In the genomic region with DNA sequence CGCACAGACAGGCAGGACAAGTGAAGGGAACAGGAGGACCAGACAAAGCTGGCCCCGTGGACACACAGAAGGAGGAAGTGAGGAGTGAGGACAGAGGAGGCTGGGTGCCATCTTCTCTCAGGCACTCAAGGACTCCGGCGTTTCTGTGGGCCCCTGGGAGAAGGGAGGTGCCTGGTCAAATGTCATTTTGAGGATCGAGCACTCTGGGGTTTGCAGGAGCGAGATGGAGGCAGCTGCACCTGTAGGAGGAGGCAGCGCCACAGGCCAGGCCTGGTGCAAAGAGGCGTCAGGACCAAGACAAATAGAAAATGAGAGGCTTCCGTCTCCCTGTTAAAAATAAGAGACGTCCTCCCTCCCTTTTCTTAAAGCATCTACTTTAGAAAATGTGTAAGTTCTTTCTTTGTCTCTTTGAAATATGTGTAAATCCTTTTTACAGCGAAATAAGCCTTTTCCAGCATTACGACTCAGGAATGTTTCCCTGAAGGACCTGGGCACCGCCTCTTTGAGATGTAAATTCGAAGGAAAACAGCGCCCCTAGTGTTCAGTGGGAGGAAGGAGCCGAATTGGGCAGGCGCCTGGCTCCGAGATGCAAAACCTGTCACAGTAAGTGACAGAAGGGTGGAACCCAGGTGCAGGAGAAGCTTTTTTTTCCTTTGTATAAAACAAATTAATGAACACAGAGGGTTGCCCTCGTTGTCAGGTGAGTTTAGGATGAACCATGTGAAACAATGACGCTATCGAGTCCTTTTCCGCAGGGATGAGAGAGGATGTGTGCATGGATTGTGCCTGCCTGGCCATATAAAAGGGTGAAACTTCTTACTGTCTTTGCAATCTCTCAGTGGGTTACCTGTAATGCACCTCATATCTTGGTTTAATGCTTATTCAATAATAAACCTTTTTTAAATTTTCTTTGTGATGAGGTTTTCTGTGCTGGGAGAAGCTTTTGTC, we compare ENCODE assay signal across 8 cellular contexts. TPM values are rescaled to one million over a fixed set of nuclear protein-coding genes. Genes with fewer than 3 reads are reported as not detected.
DNase-seq lines count a peak whose midpoint lies in the region; TF ChIP-seq lines count a peak whose summit lies in the region.

No MANE protein-coding gene starts in this region.

- H3K27me3 ChIP-seq in GM23248 (replicated peaks; ENCODE audit: insufficient read depth): no peaks in the 10 kb centered on the region; the same call in 1 of the 2 replicates
- no peaks in the 10 kb centered on the region for H3K27me3 ChIP-seq in colonic mucosa

- H3K4me2 ChIP-seq in GM23248 (ENCODE audit: unreplicated experiment) (no peak overlapping the region), OCI-LY7 (ENCODE audit: low read length) (no peak overlapping the region)

- in situ Hi-C loops in GM23248 (cut with MboI): no loop called here

- BruUV-seq in OCI-LY7 (replicated peaks; lab: Mats Ljungman, UMichigan): no TSS peak

- H3K9me3 ChIP-seq in GM23248 (ENCODE audit: low read depth) (no peaks in the 10 kb centered on the region), OCI-LY7 (ENCODE audit: low read length) (no peaks in the 10 kb centered on the region), colonic mucosa (no peaks in the 10 kb centered on the region)

- 24 to 26% methylated on average over 22 of the region's 22 CpGs for WGBS in GM23248 (ENCODE audit: low coverage in 1 of 2, low lambda C conversion rate in 2 of 2, missing lambda C conversion rate in 2 of 2), 2 experiments

- no peak overlapping the region for H3K9ac ChIP-seq in GM23248
- no peak overlapping the region for H3K9ac ChIP-seq in colonic mucosa (ENCODE audit: low read depth in 2 of 2, low read length in 2 of 2)

- no peaks in the 10 kb centered on the region for H3K36me3 ChIP-seq in GM23248 (ENCODE audit: low read depth)
- no peaks in the 10 kb centered on the region for H3K36me3 ChIP-seq in OCI-LY7 (ENCODE audit: insufficient read depth, low read length)
- no peaks in the 10 kb centered on the region for H3K36me3 ChIP-seq in colonic mucosa

- POLR2A ChIA-PET in OCI-LY7 (lab: Charles Lee): interaction anchor here (0.6 kb wide), 1 partner anchor 237 kb away, joined by 3 read pairs; no protein-coding TSS in a partner anchor

- H3K4me1 ChIP-seq in GM23248 (ENCODE audit: insufficient read depth) (no peaks in the 10 kb centered on the region), OCI-LY7 (ENCODE audit: insufficient read depth, low read length, poor library complexity, severe bottlenecking) (no peaks in the 10 kb centered on the region), colonic mucosa (no peaks in the 10 kb centered on the region)

- CTCF ChIA-PET in OCI-LY7 (lab: Charles Lee; ENCODE audit: unreplicated experiment): no interaction called here

- H3F3A ChIP-seq in GM23248 (ENCODE audit: insufficient read depth): no peaks in the 10 kb centered on the region

- peak; percentile 36 for DNase-seq in activated CD4-positive, CD25-positive, alpha-beta regulatory T cell treated with anti-CD3 and anti-CD28 coated beads, Interleukin-2, amount 50 U/mL, for 72 hours
- no peak for DNase-seq in activated CD4-positive, CD25-positive, alpha-beta regulatory T cell (lab: John Stamatoyannopoulos, UW)
- DNase-seq in GM23248 (peak; percentile 74), OCI-LY7 (ENCODE audit: low spot score) (peak; percentile 52), colonic mucosa (peak; percentile 42), midbrain (lab: John Stamatoyannopoulos, UW) (peak; percentile 57), cortex of kidney (lab: John Stamatoyannopoulos, UW) (no peak)
- DNase-seq in central memory CD4-positive, alpha-beta T cell: no peak

- no peak overlapping the region for H3K27ac ChIP-seq in GM23248
- H3K27ac ChIP-seq in OCI-LY7 (ENCODE audit: low read depth, low read length, poor library complexity, severe bottlenecking): no peak overlapping the region
- no peak overlapping the region for H3K27ac ChIP-seq in colonic mucosa

- no peak overlapping the region for H2AFZ ChIP-seq in GM23248
- no peak overlapping the region for H2AFZ ChIP-seq in OCI-LY7 (ENCODE audit: low read length)

- intact Hi-C loops in OCI-LY7 (cut with micrococcal nuclease; ENCODE audit: unreplicated experiment) (no loop called here), colonic mucosa (cut with DNase I) (no loop called here)

- no peaks in the 10 kb centered on the region for H3K79me2 ChIP-seq in GM23248 (ENCODE audit: insufficient read depth)
- H3K79me2 ChIP-seq in OCI-LY7 (ENCODE audit: insufficient read depth, low read depth, low read length): no peaks in the 10 kb centered on the region

- TF ChIP-seq CTCF in OCI-LY7 (conservative IDR thresholded peaks at IDR 0.05; ENCODE audit: low read length) (peak; percentile 94), colonic mucosa (IDR thresholded peaks at IDR 0.05) (peak; percentile 76)

- H4K20me1 ChIP-seq in GM23248 (ENCODE audit: insufficient read depth) (no peaks in the 10 kb centered on the region), OCI-LY7 (ENCODE audit: insufficient read depth, low read length) (no peaks in the 10 kb centered on the region)

- H3K4me3 ChIP-seq in GM23248: no peak overlapping the region
- no peak overlapping the region for H3K4me3 ChIP-seq in OCI-LY7 (ENCODE audit: low read depth, low read length, poor library complexity, severe bottlenecking)
- no peak overlapping the region for H3K4me3 ChIP-seq in colonic mucosa

- H3K9me2 ChIP-seq in GM23248 (ENCODE audit: insufficient read depth) (no peaks in the 10 kb centered on the region), OCI-LY7 (ENCODE audit: insufficient read depth, low read length) (no peaks in the 10 kb centered on the region)

RNA-seq across cellular contexts. Expression of a gene that starts 1.4 kb away (rescaled TPM):
- total RNA-seq in GM23248 (2014; rRNA removed; shearing (Covaris generic)): not detected in 2 replicates
- polyA plus RNA-seq in GM23248 (2016; fragmentation: Nextera tagmentation; extraction: Ambion mirVana): not detected in 2 replicates
- total RNA-seq in OCI-LY7 (2014; rRNA removed; shearing (Covaris generic)): 0.06 TPM in 1 of 2 replicates, not detected in the other
- total RNA-seq in OCI-LY7 (2022): not detected in 2 replicates
- total RNA-seq in colonic mucosa: under 1 TPM in 1 of 2 donors, not detected in 1; 0.13 TPM

Comparison
In these comparisons a context has a peak if more than half of its experiments do, and no peak if none do; other contexts are left out.
1. DNase-seq: peak in activated CD4-positive, CD25-positive, alpha-beta regulatory T cell treated with anti-CD3 and anti-CD28 coated beads, Interleukin-2, amount 50 U/mL, for 72 hours (single experiment), GM23248 (single experiment), OCI-LY7 (single experiment), colonic mucosa (single experiment) and midbrain (single experiment); none in activated CD4-positive, CD25-positive, alpha-beta regulatory T cell (0 of 4), central memory CD4-positive, alpha-beta T cell (single experiment) and cortex of kidney (single experiment).